1 cellular context compared by ENCODE assay signal in the genomic region with DNA sequence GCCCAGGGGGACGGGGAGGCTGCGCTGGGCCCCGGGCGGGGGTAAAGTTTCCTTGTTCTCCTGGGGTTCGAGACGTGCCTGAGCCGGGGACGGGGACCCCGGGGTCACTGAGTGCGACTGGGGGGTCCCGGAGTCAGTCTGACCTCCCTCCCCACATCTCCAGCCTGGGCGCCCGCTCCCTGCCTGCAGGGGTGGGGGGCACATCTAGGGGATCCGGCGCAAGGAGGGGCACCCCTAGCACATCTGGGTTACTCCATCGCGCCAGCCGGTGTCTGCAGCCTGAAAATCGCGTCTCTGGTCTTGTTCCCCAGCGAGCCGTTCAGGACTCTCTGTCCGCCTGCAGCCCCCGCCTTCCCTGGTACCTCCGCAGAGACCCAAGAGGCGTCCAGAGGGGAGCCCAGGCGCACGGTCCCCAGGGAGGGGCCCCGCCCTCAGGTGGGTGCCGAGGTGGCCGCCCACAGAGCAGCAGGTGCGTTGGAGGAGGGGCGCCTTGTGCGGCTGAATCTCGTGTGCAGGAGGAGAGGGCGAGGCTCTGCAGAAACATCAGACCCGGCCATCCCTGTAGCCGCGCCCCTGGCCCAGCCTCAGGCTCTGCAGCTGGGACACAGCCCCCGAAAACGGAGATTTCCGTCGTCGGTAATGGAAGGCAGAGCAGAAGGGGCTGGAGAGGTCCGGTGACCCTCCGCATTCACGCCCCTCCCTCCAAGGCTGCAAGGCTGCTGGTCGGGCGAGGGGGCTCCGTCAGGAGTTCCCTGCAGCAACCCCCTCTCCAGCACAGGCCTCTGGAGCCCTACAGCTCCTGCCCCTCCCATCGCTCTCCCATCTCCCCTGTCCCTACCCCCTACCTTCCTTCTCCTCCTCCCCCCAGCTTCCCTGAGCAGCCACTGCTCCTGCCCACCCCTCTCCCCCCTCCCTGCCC.
A peak's percentile ranks its signal among the peaks of the same experiment; 100 is the strongest.
TF ChIP-seq lines count a peak whose summit lies in the region.

No MANE protein-coding gene starts in this region.

TF ChIP-seq in GM12878, 131 proteins besides CTCF, POLR2A, EP300 and RAD21:
- TF ChIP-seq, protein P1, sequence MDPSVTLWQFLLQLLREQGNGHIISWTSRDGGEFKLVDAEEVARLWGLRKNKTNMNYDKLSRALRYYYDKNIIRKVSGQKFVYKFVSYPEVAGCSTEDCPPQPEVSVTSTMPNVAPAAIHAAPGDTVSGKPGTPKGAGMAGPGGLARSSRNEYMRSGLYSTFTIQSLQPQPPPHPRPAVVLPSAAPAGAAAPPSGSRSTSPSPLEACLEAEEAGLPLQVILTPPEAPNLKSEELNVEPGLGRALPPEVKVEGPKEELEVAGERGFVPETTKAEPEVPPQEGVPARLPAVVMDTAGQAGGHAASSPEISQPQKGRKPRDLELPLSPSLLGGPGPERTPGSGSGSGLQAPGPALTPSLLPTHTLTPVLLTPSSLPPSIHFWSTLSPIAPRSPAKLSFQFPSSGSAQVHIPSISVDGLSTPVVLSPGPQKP (IDR thresholded peaks at IDR 0.05; ENCODE audit: low read depth, low read length) = no peak
- TF ChIP-seq MTA2 (IDR thresholded peaks at IDR 0.05; ENCODE audit: low read depth) (no peak), IKZF2 (IDR thresholded peaks at IDR 0.05) (no peak), TCF12 (IDR thresholded peaks at IDR 0.05; ENCODE audit: low read depth, low read length) (peak; percentile 58; the same call in 1 of the 2 replicates), STAT3 (IDR thresholded peaks at IDR 0.05; ENCODE audit: low read depth, low read length) (no peak), CREM (IDR thresholded peaks at IDR 0.05; ENCODE audit: low read depth) (no peak), PAX8 (IDR thresholded peaks at IDR 0.05) (no peak)
